ENCODE assay signal across 8 cellular contexts in the genomic region with DNA sequence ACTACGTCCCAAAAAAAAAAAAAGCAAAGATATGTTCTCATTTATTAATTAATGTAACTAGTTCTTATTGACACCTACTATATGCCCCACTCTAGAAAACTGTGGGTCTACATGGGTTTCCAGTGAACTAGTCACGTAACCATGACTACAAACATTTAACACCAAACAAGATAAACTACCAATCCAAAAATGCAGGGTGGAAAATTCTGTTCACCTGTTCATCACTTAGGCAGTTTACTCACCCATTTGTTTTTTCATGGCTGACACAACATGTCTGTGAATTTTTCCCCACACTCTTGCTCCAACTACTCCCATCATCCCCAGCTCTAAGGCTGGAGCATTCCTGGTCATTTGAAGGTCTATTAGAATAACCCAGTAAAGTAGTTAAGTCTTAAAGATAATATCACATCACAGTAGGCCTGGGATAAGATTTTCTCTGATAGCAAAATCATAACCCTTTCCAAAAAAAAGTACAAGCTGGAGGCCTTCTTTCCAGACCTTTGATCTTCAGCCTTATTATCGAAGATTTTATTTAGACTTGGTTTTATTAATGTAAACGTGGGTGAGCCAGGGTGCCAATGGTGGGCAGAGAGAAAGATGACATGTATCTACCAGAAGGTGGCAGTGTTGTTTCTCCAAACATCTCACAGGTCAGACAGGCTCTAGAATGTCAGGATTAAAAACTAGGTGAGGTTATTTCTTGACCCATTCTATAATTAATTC.
DNase-seq lines count a peak whose midpoint lies in the region; ATAC-seq and TF ChIP-seq lines count a peak whose summit lies in the region.

No MANE protein-coding gene starts in this region.

- no peak overlapping the region for H3K4me3 ChIP-seq in astrocyte of the cerebellum (ENCODE audit: low read depth, low read length)
- no peak overlapping the region for H3K4me3 ChIP-seq in hepatocyte
- H3K4me3 ChIP-seq in skeletal muscle cell (ENCODE audit: low read depth, low read length) = no peak overlapping the region

- peak; percentile 73 for DNase-seq in CD1c-positive myeloid dendritic cell (ENCODE audit: extremely low spot score)
- peak; percentile 59 for DNase-seq in HPDE6-E6E7 (ENCODE audit: extremely low spot score)
- DNase-seq in NCI-H82 (lab: John Stamatoyannopoulos, UW) = peak; percentile 78
- DNase-seq in astrocyte of the cerebellum (ENCODE audit: low read depth) = peak; percentile 32
- peak; percentile 71 for DNase-seq in hepatocyte (ENCODE audit: low spot score)
- peak; percentile 13 for DNase-seq in skeletal muscle cell (ENCODE audit: low read depth)
- no peak for DNase-seq in GOT3 (lab: John Stamatoyannopoulos, UW)

- no peaks in the 10 kb centered on the region for H3K9me2 ChIP-seq in hepatocyte (replicated peaks; ENCODE audit: insufficient read depth)

- H3K9me3 ChIP-seq in hepatocyte (ENCODE audit: low read depth) = no peaks in the 10 kb centered on the region

- no peaks in the 10 kb centered on the region for H3K27me3 ChIP-seq in hepatocyte

- no peaks in the 10 kb centered on the region for H3K36me3 ChIP-seq in hepatocyte (replicated peaks; ENCODE audit: insufficient read depth, low read depth)

- H3K4me2 ChIP-seq in hepatocyte = no peak overlapping the region

- peak; percentile 70 for ATAC-seq in GM18502 (IDR thresholded peaks at IDR 0.05; ENCODE audit: poor library complexity, unreplicated experiment)

- no peaks in the 10 kb centered on the region for H4K20me1 ChIP-seq in hepatocyte (ENCODE audit: insufficient read depth, poor library complexity, severe bottlenecking)

- in situ Hi-C loops in astrocyte of the cerebellum (cut with HindIII; ENCODE audit: low sequenced_read_pairs) = no loop called here

- no peak overlapping the region for H3K27ac ChIP-seq in hepatocyte

- H3K79me2 ChIP-seq in hepatocyte = no peaks in the 10 kb centered on the region

- peak; percentile 71 for TF ChIP-seq CTCF in astrocyte of the cerebellum (IDR thresholded peaks at IDR 0.05; ENCODE audit: low read depth, low read length, missing control alignments)
- peak; percentile 93 for TF ChIP-seq CTCF in hepatocyte (IDR thresholded peaks at IDR 0.05; ENCODE audit: poor library complexity)

- H3K4me1 ChIP-seq in hepatocyte (ENCODE audit: insufficient read depth) = peaks cover 2% of the 10 kb centered on the region

- 49% methylated on average over 4 of the region's 4 CpGs for WGBS in hepatocyte (ENCODE audit: low lambda C conversion rate, missing lambda C conversion rate)

- no peak overlapping the region for H2AFZ ChIP-seq in hepatocyte
